1 cellular context compared by ENCODE assay signal in genomic region chr18:65750421-65751144, GRCh38.
TF ChIP-seq lines count a peak whose summit lies in the region.

Gene CDH7 (plus strand): TSS chr18:65751012. CDS start chr18:65762843, 11,831 bp downstream.

TF ChIP-seq in HEK293, 187 proteins besides CTCF, POLR2A, EP300 and RAD21 (continued from another document):
- TF ChIP-seq PATZ1 (tag by site-specific recombination; IDR thresholded peaks at IDR 0.05): peak; percentile 21; the same call in 1 of the 2 replicates
- TF ChIP-seq ZNF610 (tag by site-specific recombination; IDR thresholded peaks at IDR 0.05; ENCODE audit: borderline replicate concordance): no peak
- no peak for TF ChIP-seq ZSCAN18 (tag by site-specific recombination; IDR thresholded peaks at IDR 0.05)
- TF ChIP-seq REPIN1 (tag by site-specific recombination; IDR thresholded peaks at IDR 0.05; ENCODE audit: low read depth): no peak
- TF ChIP-seq EGR2 (tag by site-specific recombination; IDR thresholded peaks at IDR 0.05; ENCODE audit: low read depth): 0 out of 2 replicates have a peak, but pooled peaks have one; percentile 32
- TF ChIP-seq GLIS1 (tag by site-specific recombination; IDR thresholded peaks at IDR 0.05): peak; percentile 59
- TF ChIP-seq ZNF837 (tag by site-specific recombination; IDR thresholded peaks at IDR 0.05): no peak
- TF ChIP-seq ZFHX2 (tag by site-specific recombination; conservative IDR thresholded peaks at IDR 0.05): peak; percentile 52
- no peak for TF ChIP-seq ZFP41 (tag by site-specific recombination; IDR thresholded peaks at IDR 0.05; ENCODE audit: borderline replicate concordance)
- no peak for TF ChIP-seq ZNF555 (tag by site-specific recombination; conservative IDR thresholded peaks at IDR 0.05)
- no peak for TF ChIP-seq AEBP2 (tag by site-specific recombination; IDR thresholded peaks at IDR 0.05; ENCODE audit: borderline replicate concordance)
- TF ChIP-seq GLIS2 (tag by site-specific recombination; IDR thresholded peaks at IDR 0.05): peak; percentile 86
- no peak for TF ChIP-seq ZSCAN23 (tag by site-specific recombination; IDR thresholded peaks at IDR 0.05)
- TF ChIP-seq ZNF335 (tag by site-specific recombination; conservative IDR thresholded peaks at IDR 0.05): no peak
- TF ChIP-seq ZBTB26 (tag by site-specific recombination; optimal IDR thresholded peaks at IDR 0.05): peak; percentile 89
- TF ChIP-seq YY1 (tag by site-specific recombination; IDR thresholded peaks at IDR 0.05): no peak
- no peak for TF ChIP-seq ZNF704 (tag by site-specific recombination; IDR thresholded peaks at IDR 0.05)
- TF ChIP-seq KLF17 (tag by site-specific recombination; IDR thresholded peaks at IDR 0.05): no peak
- TF ChIP-seq SALL2 (tag by site-specific recombination; IDR thresholded peaks at IDR 0.05; ENCODE audit: borderline replicate concordance): no peak
- TF ChIP-seq SP3 (tag by site-specific recombination; IDR thresholded peaks at IDR 0.05): 0 out of 2 replicates have a peak, but pooled peaks have one; percentile 18
- no peak for TF ChIP-seq ZNF354C (tag by site-specific recombination; IDR thresholded peaks at IDR 0.05; ENCODE audit: borderline replicate concordance, low read depth)
TF ChIP-seq in HEK293: peak in this region for 12.
